ENCODE assay signal across 27 cellular contexts in genomic region chr2:40415391-40415790, GRCh38.
"Had no signal": no experiment of that assay in that cellular context is flagged by ENCODE, and none has a peak within 500 bp of the region (broad histone marks: within the 10 kb centered on the region; RNA-seq: fewer than 3 reads in every experiment).

No MANE protein-coding gene starts in this region.

- H3K27me3 ChIP-seq: ascending aorta, brain microvascular endothelial cell, colonic mucosa, SJSA1 had no signal

- H3K27ac ChIP-seq: ascending aorta, brain microvascular endothelial cell, colonic mucosa, SJSA1, VCaP had no signal

- H3K4me3 ChIP-seq: ascending aorta, colonic mucosa, SJSA1 had no signal

- ATAC-seq: activated naive CD4-positive, alpha-beta T cell treated with anti-CD3 and anti-CD28 coated beads, Interleukin-2, amount 50 U/mL, for 72 hours; activated naive CD8-positive, alpha-beta T cell treated with anti-CD3 and anti-CD28 coated beads, Interleukin-2, amount 50 U/mL, for 24 hours; activated T-cell treated with anti-CD3 and anti-CD28 coated beads, Interleukin-2, amount 50 U/mL, for 4 hours; T-helper 17 cell had no signal

- H3K36me3 ChIP-seq: ascending aorta, brain microvascular endothelial cell, colonic mucosa, SJSA1 had no signal

- DNase-seq: activated CD4-positive, alpha-beta memory T cell treated with anti-CD3 and anti-CD28 coated beads for 36 hours; activated CD4-positive, alpha-beta T cell treated with anti-CD3 and anti-CD28 coated beads, Interleukin-2, amount 10 ng/mL, durations not matched to agents 7 days and 5 days; activated CD4-positive, CD25-positive, alpha-beta regulatory T cell; activated CD8-positive, alpha-beta memory T cell treated with anti-CD3 and anti-CD28 coated beads for 24 hours; activated effector memory CD4-positive, alpha-beta T cell treated with anti-CD3 and anti-CD28 coated beads, Interleukin-2, amount 50 U/mL, for 16 hours; activated naive CD4-positive, alpha-beta T cell treated with Interleukin-2 at 50 U/mL for 16 hours; activated naive CD8-positive, alpha-beta T cell treated with anti-CD3 and anti-CD28 coated beads, Interleukin-2, amount 50 U/mL, for 24 hours; activated T-cell treated with anti-CD3 and anti-CD28 coated beads, Interleukin-2, amount 50 U/mL, for 4 hours; amniotic stem cell; brain microvascular endothelial cell; caudate nucleus; colonic mucosa; Kasumi-1; KBM-7; NCI-H1105 treated with DMSO at 0.1 percent for 48 hours; NCI-H1436 treated with DMSO at 0.1 percent for 48 hours; NCI-H1930; NCI-H2171 treated with DMSO at 0.1 percent for 48 hours; NCI-H226; NCI-H526 treated with DMSO at 0.1 percent for 48 hours; SHP77; T-helper 17 cell; T1000 had no signal

- H3K9me3 ChIP-seq: ascending aorta, colonic mucosa, SJSA1 had no signal

- H3K4me1 ChIP-seq: ascending aorta, colonic mucosa had no signal
